Comparison of ENCODE assay signal across 21 cellular contexts in genomic region chr7:2438775-2439174, GRCh38. TPM values are rescaled to one million over a fixed set of nuclear protein-coding genes. Genes with fewer than 3 reads are reported as not detected.
DNase-seq lines count a peak whose midpoint lies in the region; ATAC-seq, FAIRE-seq and TF ChIP-seq lines count a peak whose summit lies in the region.
"Had no signal": no experiment of that assay in that cellular context is flagged by ENCODE, and none has a peak within 500 bp of the region (broad histone marks: within the 10 kb centered on the region; RNA-seq: fewer than 3 reads in every experiment).

No MANE protein-coding gene starts in this region.

- H3K4me3 ChIP-seq in left ventricle myocardium inferior: no peak overlapping the region
- H3K4me3 ChIP-seq in osteoblast (ENCODE audit: insufficient read depth, low read length): no peak overlapping the region
- H3K4me3 ChIP-seq in coronary artery: no peak overlapping the region
- H3K4me3 ChIP-seq: A549, SK-N-MC had no signal

- CTCF ChIA-PET in WTC11 (lab: Charles Lee): interaction anchor here (1.5 to 1.6 kb wide), 2 partner anchors 12 to 30 kb away, joined by 4 to 5 read pairs; no protein-coding TSS in a partner anchor

- FAIRE-seq in urothelium cell line (lab: Jason Lieb, UNC): no peak
- FAIRE-seq: A549, D721Med, GM12891, GM18507 had no signal

- H3K9me3 Mint-ChIP-seq in WTC11: peaks cover 3% of the 10 kb centered on the region; the same call in 1 of the 2 replicates
- H3K9me3 Mint-ChIP-seq: CD8-positive, alpha-beta T cell had no signal

- H3K9me3 ChIP-seq in left ventricle myocardium inferior (replicated peaks) (no peaks in the 10 kb centered on the region), osteoblast (ENCODE audit: low read depth, low read length) (no peaks in the 10 kb centered on the region)
- H3K9me3 ChIP-seq: A549 had no signal

- no peaks in the 10 kb centered on the region for H4K20me1 ChIP-seq in osteoblast (ENCODE audit: insufficient read depth, low read length)

- H3K27me3 ChIP-seq in left ventricle myocardium inferior (ENCODE audit: low read depth) (no peaks in the 10 kb centered on the region), osteoblast (ENCODE audit: insufficient read depth, low read length) (no peaks in the 10 kb centered on the region)

- ATAC-seq in left cardiac atrium: no peak
- no peak for ATAC-seq in WTC11
- no peak for ATAC-seq in HG02798 (IDR thresholded peaks at IDR 0.05; ENCODE audit: poor library complexity, unreplicated experiment)
- ATAC-seq: A549; CD8-positive, alpha-beta T cell had no signal

- intact Hi-C loops in left ventricle myocardium inferior (cut with micrococcal nuclease): no loop called here
- intact Hi-C loops in left cardiac atrium (cut with DNase I): no loop called here

- no peak overlapping the region for H3K4me3 Mint-ChIP-seq in WTC11
- H3K4me3 Mint-ChIP-seq: CD8-positive, alpha-beta T cell had no signal

- TF ChIP-seq CTCF in left ventricle myocardium inferior (IDR thresholded peaks at IDR 0.05; ENCODE audit: borderline replicate concordance) (no peak), WTC11 (IDR thresholded peaks at IDR 0.05) (no peak), osteoblast (IDR thresholded peaks at IDR 0.05; ENCODE audit: extremely low read depth, low read depth, low read length) (no peak), coronary artery (IDR thresholded peaks at IDR 0.05) (no peak)

- peak overlapping the region; percentile 39; the same call in 1 of the 2 replicates for H3K27ac Mint-ChIP-seq in WTC11
- H3K27ac Mint-ChIP-seq: CD8-positive, alpha-beta T cell had no signal

- DNase-seq in left ventricle myocardium inferior (no peak), left cardiac atrium (no peak), WTC11 (ENCODE audit: low spot score) (no peak), osteoblast (ENCODE audit: insufficient read length, low spot score, missing footprints) (peak; percentile 54), urothelium cell line (ENCODE audit: low spot score) (peak; percentile 6), ureter (ENCODE audit: low spot score) (no peak), coronary artery (ENCODE audit: low spot score) (no peak)
- DNase-seq: CD8-positive, alpha-beta T cell; GOT3; NCI-H1417; NCI-H187; NCI-H345; NCI-H526 had no signal

- no peak overlapping the region for H2AFZ ChIP-seq in osteoblast (ENCODE audit: low read length)

- peaks cover 5% of the 10 kb centered on the region for H3K36me3 Mint-ChIP-seq in WTC11

- H3K79me2 ChIP-seq in osteoblast (ENCODE audit: insufficient read depth, low read length): no peaks in the 10 kb centered on the region

- H3K27ac ChIP-seq in left ventricle myocardium inferior (replicated peaks) (peak overlapping the region; percentile 64), osteoblast (ENCODE audit: low read depth, low read length) (no peak overlapping the region), coronary artery (peak overlapping the region in 1 of 2 donors; percentile 30)
- H3K27ac ChIP-seq: A549, KMS-11, SK-N-MC had no signal

- no peaks in the 10 kb centered on the region for H3K4me1 Mint-ChIP-seq in WTC11

- H3K36me3 ChIP-seq in left ventricle myocardium inferior (peaks cover 15% of the 10 kb centered on the region), osteoblast (ENCODE audit: insufficient read depth, low read length) (no peaks in the 10 kb centered on the region)

- no peaks in the 10 kb centered on the region for H3K27me3 Mint-ChIP-seq in WTC11 (ENCODE audit: low read depth)

- POLR2A ChIA-PET in WTC11 (lab: Charles Lee): no interaction called here

- peaks cover 25% of the 10 kb centered on the region for H3K4me1 ChIP-seq in left ventricle myocardium inferior
- H3K4me1 ChIP-seq in osteoblast (ENCODE audit: insufficient read depth, low read length): no peaks in the 10 kb centered on the region
- H3K4me1 ChIP-seq: A549 had no signal

- H3K4me2 ChIP-seq in osteoblast (ENCODE audit: insufficient read depth, low read length): no peak overlapping the region
- H3K4me2 ChIP-seq: A549, KMS-11 had no signal

TF ChIP-seq in WTC11, 78 proteins besides CTCF, POLR2A, EP300 and RAD21:
- TF ChIP-seq SP1 (CRISPR knock-in tag; conservative IDR thresholded peaks at IDR 0.05) (no peak), JAZF1 (CRISPR knock-in tag; IDR thresholded peaks at IDR 0.05) (no peak), ZNF138 (CRISPR knock-in tag; conservative IDR thresholded peaks at IDR 0.05) (no peak), HMGXB4 (CRISPR knock-in tag; IDR thresholded peaks at IDR 0.05) (no peak), STAT6 (CRISPR knock-in tag; conservative IDR thresholded peaks at IDR 0.05; ENCODE audit: low read depth) (no peak), HMGA2 (CRISPR knock-in tag; IDR thresholded peaks at IDR 0.05) (no peak), PRDM15 (CRISPR knock-in tag; IDR thresholded peaks at IDR 0.05) (peak; percentile 93), NR3C1 (CRISPR knock-in tag; conservative IDR thresholded peaks at IDR 0.05; ENCODE audit: low read depth) (no peak)

RNA-seq across cellular contexts. Expression of gene CHST12, which starts 35.4 kb away (rescaled TPM):
- total RNA-seq in left ventricle myocardium inferior (15.3 TPM), left cardiac atrium (10 to 100 TPM; 18.4 to 19.8 TPM), WTC11 (2021) (18.3 to 21.7 TPM (median 20.7 TPM) in 3 replicates), osteoblast (3.8 and 4.0 TPM in 2 replicates), ureter (19.0 TPM)

RNA-seq across cellular contexts. Expression of gene GRIFIN, which starts 37.4 kb away (rescaled TPM):
- not detected for total RNA-seq in left ventricle myocardium inferior
- not detected for total RNA-seq in left cardiac atrium
- not detected in 3 replicates for total RNA-seq in WTC11 (2021)
- total RNA-seq in osteoblast: not detected in 2 replicates
- total RNA-seq in ureter: not detected
- total RNA-seq: CD8-positive, alpha-beta T cell; HT-29 had no signal

Comparison
In these comparisons a context has a peak if more than half of its experiments do, and no peak if none do; other contexts are left out.
1. DNase-seq: peak in osteoblast (single experiment) and urothelium cell line (single experiment); none in left ventricle myocardium inferior (single experiment), left cardiac atrium (single experiment), WTC11 (single experiment), ureter (single experiment) and coronary artery (single experiment).